ENCODE assay signal across 6 cellular contexts in genomic region chr11:66543263-66544107, GRCh38. TPM values are rescaled to one million over a fixed set of nuclear protein-coding genes. Genes with fewer than 3 reads are reported as not detected.
DNase-seq lines count a peak whose midpoint lies in the region; ATAC-seq and TF ChIP-seq lines count a peak whose summit lies in the region.

No MANE protein-coding gene starts in this region.

- peaks cover 17% of the 10 kb centered on the region for H3K36me3 Mint-ChIP-seq in effector memory CD8-positive, alpha-beta T cell (ENCODE audit: insufficient read depth)
- H3K36me3 Mint-ChIP-seq in Caco-2 (ENCODE audit: insufficient read depth, unreplicated experiment) = peaks cover 25% of the 10 kb centered on the region

- no peaks in the 10 kb centered on the region; the same call in 1 of the 2 replicates for H3K36me3 ChIP-seq in Caco-2 (ENCODE audit: control insufficient read depth, insufficient read depth, low read length)

- H3K27ac Mint-ChIP-seq in effector memory CD8-positive, alpha-beta T cell = peak overlapping the region; percentile 86 to 93
- H3K27ac Mint-ChIP-seq in Caco-2 (ENCODE audit: unreplicated experiment) = no peak overlapping the region

- no peaks in the 10 kb centered on the region for H3K27me3 Mint-ChIP-seq in effector memory CD8-positive, alpha-beta T cell
- H3K27me3 Mint-ChIP-seq in Caco-2 (ENCODE audit: insufficient read depth, unreplicated experiment) = no peaks in the 10 kb centered on the region

- H3K4me3 ChIP-seq in Caco-2 (ENCODE audit: low read depth, low read length) = no peak overlapping the region

- no TSS peak for BruUV-seq in Caco-2 (replicated peaks; lab: Mats Ljungman, UMichigan)

- DNase-seq in ELR (ENCODE audit: low read depth) (peak; percentile 55), T-helper 9 cell (peak; percentile 45), Caco-2 (no peak)
- DNase-seq in effector memory CD8-positive, alpha-beta T cell = peak; percentile 68 to 75 (median 73)
- peak; percentile 24 to 29 (median 28) for DNase-seq in stimulated activated CD4-positive, alpha-beta T cell treated with anti-CD3 and anti-CD28 coated beads, Interleukin-12 subunit alpha, Interleukin-12 subunit beta, amount 100 ng/mL, for 48 hours (ENCODE audit: low read depth in 2 of 3, low spot score in 1 of 3)

- no peaks in the 10 kb centered on the region for H3K9me3 Mint-ChIP-seq in effector memory CD8-positive, alpha-beta T cell
- no peaks in the 10 kb centered on the region for H3K9me3 Mint-ChIP-seq in Caco-2 (ENCODE audit: unreplicated experiment)

- no peaks in the 10 kb centered on the region for H3K27me3 ChIP-seq in Caco-2 (replicated peaks; ENCODE audit: control insufficient read depth, insufficient read depth, low read length)

- intact Hi-C loops in Caco-2 (cut with micrococcal nuclease; ENCODE audit: unreplicated experiment) = no loop called here

- no peak for TF ChIP-seq CTCF in Caco-2 (IDR thresholded peaks at IDR 0.05; ENCODE audit: insufficient read depth in 1 of 2, low read depth in 1 of 2, low read length in 1 of 2, severe bottlenecking in 1 of 2, unreplicated experiment in 1 of 2)

- no peaks in the 10 kb centered on the region for H3K9me3 ChIP-seq in Caco-2

- ATAC-seq in effector memory CD8-positive, alpha-beta T cell (replicated peaks) = peak; percentile 78
- ATAC-seq in GM21526 (IDR thresholded peaks at IDR 0.05; ENCODE audit: low FRiP score, unreplicated experiment) = no peak

- POLR2A ChIA-PET in Caco-2 (lab: Charles Lee) = no interaction called here

- H3K4me1 ChIP-seq in Caco-2 = peaks cover 25% of the 10 kb centered on the region

- peaks cover 35 to 40% of the 10 kb centered on the region in 2 donors for H3K4me1 Mint-ChIP-seq in effector memory CD8-positive, alpha-beta T cell (ENCODE audit: low read depth in 2 of 2)
- peaks cover 7% of the 10 kb centered on the region for H3K4me1 Mint-ChIP-seq in Caco-2 (ENCODE audit: low read depth, unreplicated experiment)

- CTCF ChIA-PET in Caco-2 (lab: Charles Lee) = interaction anchor here (1.1 kb wide), 1 partner anchor 135 kb away, joined by 3 read pairs; no protein-coding TSS in a partner anchor

- peak overlapping the region; percentile 89 to 94 for H3K4me3 Mint-ChIP-seq in effector memory CD8-positive, alpha-beta T cell
- H3K4me3 Mint-ChIP-seq in Caco-2 (ENCODE audit: unreplicated experiment) = no peak overlapping the region

RNA-seq across cellular contexts. Expression of gene ZDHHC24, which starts 2.4 kb away (rescaled TPM):
- total RNA-seq in Caco-2 (2022) = 25.1 and 26.9 TPM in 2 replicates

RNA-seq across cellular contexts. Expression of gene ACTN3, which starts 3.2 kb away (rescaled TPM):
- 0.16 TPM in 1 of 2 replicates, not detected in the other for total RNA-seq in Caco-2 (2022)

RNA-seq across cellular contexts. Expression of gene CTSF, which starts 24.9 kb away (rescaled TPM):
- not detected in 2 replicates for total RNA-seq in Caco-2 (2022)

RNA-seq across cellular contexts. Expression of gene BBS1, which starts 33.0 kb away (rescaled TPM):
- total RNA-seq in Caco-2 (2022) = 47.1 and 50.0 TPM in 2 replicates

RNA-seq across cellular contexts. Expression of gene CCDC87, which starts 49.4 kb away (rescaled TPM):
- 1.0 TPM in 2 replicates for total RNA-seq in Caco-2 (2022)

Comparison
In these comparisons a context has a peak if more than half of its experiments do, and no peak if none do; other contexts are left out.
1. DNase-seq: peak in ELR (single experiment), T-helper 9 cell (single experiment), effector memory CD8-positive, alpha-beta T cell (3 of 3) and stimulated activated CD4-positive, alpha-beta T cell treated with anti-CD3 and anti-CD28 coated beads, Interleukin-12 subunit alpha, Interleukin-12 subunit beta, amount 100 ng/mL, for 48 hours (3 of 3); none in Caco-2 (0 of 2).